12 cellular contexts compared by ENCODE assay signal in genomic region chr14:22835505-22835904, GRCh38. TPM values are rescaled to one million over a fixed set of nuclear protein-coding genes. Genes with fewer than 3 reads are reported as not detected.
DNase-seq lines count a peak whose midpoint lies in the region; ATAC-seq, FAIRE-seq and TF ChIP-seq lines count a peak whose summit lies in the region.
"Had no signal": no experiment of that assay in that cellular context is flagged by ENCODE, and none has a peak within 500 bp of the region (broad histone marks: within the 10 kb centered on the region; RNA-seq: fewer than 3 reads in every experiment).

No MANE protein-coding gene starts in this region.

- H3K27me3 Mint-ChIP-seq in astrocyte (ENCODE audit: low read depth, unreplicated experiment) = no peaks in the 10 kb centered on the region

- peak overlapping the region; percentile 98 for H3K27ac Mint-ChIP-seq in astrocyte (ENCODE audit: unreplicated experiment)
- H3K27ac Mint-ChIP-seq: activated naive CD8-positive, alpha-beta T cell treated with anti-CD3 and anti-CD28 coated beads for 36 hours had no signal

- H3K36me3 ChIP-seq in H7 (replicated peaks; ENCODE audit: control insufficient read depth, insufficient read depth, low read length) (peaks cover 15% of the 10 kb centered on the region), astrocyte (ENCODE audit: insufficient read depth, low read length) (peaks cover 28% of the 10 kb centered on the region), lower lobe of right lung (peaks cover 23% of the 10 kb centered on the region), smooth muscle cell (ENCODE audit: low read depth) (no peaks in the 10 kb centered on the region), kidney (ENCODE audit: control insufficient read depth in 1 of 2, insufficient read depth in 2 of 2, low read length in 2 of 2) (peaks cover 4 to 11% of the 10 kb centered on the region in 2 donors), spleen (peaks cover 0 to 44% (median 20%) of the 10 kb centered on the region in 6 donors)

- H3K79me2 ChIP-seq in astrocyte (ENCODE audit: insufficient read depth, low read length) = peaks cover 64% of the 10 kb centered on the region
- H3K79me2 ChIP-seq in smooth muscle cell (ENCODE audit: low read depth) = peaks cover 45% of the 10 kb centered on the region

- no peaks in the 10 kb centered on the region; the same call in 1 of the 2 replicates for H3K27me3 ChIP-seq in H7 (ENCODE audit: control insufficient read depth, insufficient read depth, low read length)
- no peaks in the 10 kb centered on the region for H3K27me3 ChIP-seq in astrocyte (ENCODE audit: insufficient read depth, low read length)
- no peaks in the 10 kb centered on the region for H3K27me3 ChIP-seq in lower lobe of right lung (ENCODE audit: low read depth)
- H3K27me3 ChIP-seq in smooth muscle cell (ENCODE audit: low read depth) = no peaks in the 10 kb centered on the region
- peaks cover 0 to 25% (median 0%) of the 10 kb centered on the region in 7 donors for H3K27me3 ChIP-seq in spleen (replicated peaks in 1 of 7)

- H3K4me1 ChIP-seq in astrocyte (ENCODE audit: insufficient read depth, low read length) = peaks cover 19% of the 10 kb centered on the region
- peaks cover 38% of the 10 kb centered on the region for H3K4me1 ChIP-seq in lower lobe of right lung
- peaks cover 7% of the 10 kb centered on the region for H3K4me1 ChIP-seq in smooth muscle cell (ENCODE audit: low read depth)
- H3K4me1 ChIP-seq in kidney (ENCODE audit: control insufficient read depth in 1 of 2, insufficient read depth in 1 of 2, low read depth in 1 of 2, low read length in 2 of 2) = peaks cover 3% of the 10 kb centered on the region in 2 donors
- peaks cover 3 to 81% (median 47%) of the 10 kb centered on the region in 6 donors for H3K4me1 ChIP-seq in spleen

- H3F3A ChIP-seq in smooth muscle cell (ENCODE audit: low read depth) = peaks cover 31% of the 10 kb centered on the region

- peaks cover 27% of the 10 kb centered on the region for H3K4me1 Mint-ChIP-seq in astrocyte (ENCODE audit: low read depth, unreplicated experiment)

- H3K9ac ChIP-seq in astrocyte (ENCODE audit: low read length) (peak overlapping the region; percentile 99), smooth muscle cell (ENCODE audit: low read depth) (no peak overlapping the region), kidney (ENCODE audit: low read length in 2 of 2) (no peak overlapping the region)

- no peaks in the 10 kb centered on the region for H3K9me3 ChIP-seq in astrocyte (ENCODE audit: insufficient read depth, low read depth, low read length)
- no peaks in the 10 kb centered on the region for H3K9me3 ChIP-seq in lower lobe of right lung
- no peaks in the 10 kb centered on the region for H3K9me3 ChIP-seq in smooth muscle cell (replicated peaks; ENCODE audit: low read depth)
- no peaks in the 10 kb centered on the region for H3K9me3 ChIP-seq in kidney (ENCODE audit: control insufficient read depth in 1 of 2, low read length in 2 of 2)
- H3K9me3 ChIP-seq in spleen = no peaks in the 10 kb centered on the region

- H3K27ac ChIP-seq in astrocyte (ENCODE audit: low read depth, low read length) (peak overlapping the region; percentile 6), lower lobe of right lung (peak overlapping the region; percentile 93), smooth muscle cell (ENCODE audit: low read depth) (peak overlapping the region; percentile 87), kidney (ENCODE audit: low read depth in 2 of 2, low read length in 2 of 2) (no peak overlapping the region), spleen (peak overlapping the region in 2 of 8 donors; percentile 88 to 91)

- H4K20me1 ChIP-seq in astrocyte (ENCODE audit: insufficient read depth, low read length) (peaks cover 17% of the 10 kb centered on the region), smooth muscle cell (ENCODE audit: low read depth) (peaks cover 23% of the 10 kb centered on the region)

- 84% methylated on average over 3 of the region's 3 CpGs for WGBS in smooth muscle cell (ENCODE audit: low lambda C conversion rate)
- WGBS in spleen, 5 donors = 84 to 95% (median 92%) methylated on average over 3 of the region's 3 CpGs

- no peak for TF ChIP-seq CTCF in astrocyte (IDR thresholded peaks at IDR 0.05; ENCODE audit: insufficient read depth, low read depth, low read length)
- no peak for TF ChIP-seq CTCF in lower lobe of right lung (IDR thresholded peaks at IDR 0.05)
- no peak for TF ChIP-seq CTCF in smooth muscle cell (IDR thresholded peaks at IDR 0.05; ENCODE audit: borderline replicate concordance, insufficient read depth, poor library complexity, severe bottlenecking)
- TF ChIP-seq CTCF in kidney (IDR thresholded peaks at IDR 0.05; ENCODE audit: borderline replicate concordance, extremely low read depth, insufficient read depth) = no peak
- no peak for TF ChIP-seq CTCF in spleen (IDR thresholded peaks at IDR 0.05 in 8 of 11, conservative IDR thresholded peaks at IDR 0.05 in 3 of 11)

- H3K4me3 ChIP-seq in H7 (ENCODE audit: insufficient read depth, low read depth, low read length) (no peak overlapping the region), astrocyte (ENCODE audit: insufficient read depth, low read depth, low read length) (no peak overlapping the region), lower lobe of right lung (no peak overlapping the region), smooth muscle cell (no peak overlapping the region), kidney (ENCODE audit: low read length in 2 of 2) (no peak overlapping the region), spleen (no peak overlapping the region)

- no peaks in the 10 kb centered on the region for H3K9me3 Mint-ChIP-seq in astrocyte (ENCODE audit: unreplicated experiment)
- H3K9me3 Mint-ChIP-seq: activated naive CD8-positive, alpha-beta T cell treated with anti-CD3 and anti-CD28 coated beads for 36 hours had no signal

- ATAC-seq in lower lobe of right lung = no peak
- ATAC-seq in GM18870 (IDR thresholded peaks at IDR 0.05; ENCODE audit: unreplicated experiment) = no peak

- intact Hi-C loops in lower lobe of right lung (cut with DNase I) (no loop called here), kidney (cut with DNase I) (no loop called here), spleen (cut with DNase I; ENCODE audit: low total_unique reads) (no loop called here)

- FAIRE-seq in astrocyte (lab: Jason Lieb, UNC) (no peak), kidney (lab: Jason Lieb, UNC) (no peak)

- H3K4me2 ChIP-seq in astrocyte (ENCODE audit: low read length) (peak overlapping the region; percentile 90), smooth muscle cell (peak overlapping the region; percentile 95)

- no peak for TF ChIP-seq POLR2A in spleen (IDR thresholded peaks at IDR 0.05)

- peak; percentile 20 for DNase-seq in H7
- no peak for DNase-seq in astrocyte (ENCODE audit: low read depth)
- DNase-seq in lower lobe of right lung = no peak
- no peak for DNase-seq in smooth muscle cell (lab: John Stamatoyannopoulos, UW; ENCODE audit: unreplicated experiment)
- DNase-seq in kidney = no peak
- no peak for DNase-seq in NOMO-1 treated with dmso at 0.1 percent for 144 hours (lab: John Stamatoyannopoulos, UW; ENCODE audit: unreplicated experiment)
- no peak for DNase-seq in spleen
- DNase-seq: activated naive CD8-positive, alpha-beta T cell treated with anti-CD3 and anti-CD28 coated beads for 36 hours; occipital lobe had no signal

- peak overlapping the region; percentile 100 for H3K4me3 Mint-ChIP-seq in astrocyte (ENCODE audit: unreplicated experiment)

- H3K36me3 Mint-ChIP-seq in astrocyte (ENCODE audit: low read depth, unreplicated experiment) = peaks cover 19% of the 10 kb centered on the region

- no peak overlapping the region for H2AFZ ChIP-seq in astrocyte (ENCODE audit: low read depth, low read length)
- H2AFZ ChIP-seq in smooth muscle cell (ENCODE audit: low read depth) = no peak overlapping the region

RNA-seq across cellular contexts. Expression of gene MMP14, which starts 0.9 kb away (rescaled TPM):
- 54.6 and 79.8 TPM in 2 replicates for total RNA-seq in H7 (2014; rRNA removed; shearing (Covaris generic))
- 911 and 1,063 TPM in 2 replicates for total RNA-seq in astrocyte
- 124 TPM for total RNA-seq in lower lobe of right lung
- 444 and 491 TPM in 2 replicates for total RNA-seq in smooth muscle cell
- polyA plus RNA-seq in smooth muscle cell = 52.3 and 58.1 TPM in 2 replicates
- total RNA-seq in kidney = 108 TPM
- 30.1 TPM for polyA plus RNA-seq in kidney (ENCODE audit: insufficient read depth, low read depth, low replicate concordance)
- 100 to 1,000 TPM in 1 of 7 donors, 10 to 100 TPM in 6; 42.6 to 126 (median 65.2) TPM for total RNA-seq in spleen
- 10 to 100 TPM in 2 of 3 donors, 1 to 10 TPM in 1; 6.6 to 30.8 (median 15.6) TPM for polyA plus RNA-seq in spleen

RNA-seq across cellular contexts. Expression of gene MRPL52, which starts 5.8 kb away (rescaled TPM):
- total RNA-seq in H7 (2014; rRNA removed; shearing (Covaris generic)) = 80.8 and 86.6 TPM in 2 replicates
- total RNA-seq in astrocyte = 169 and 182 TPM in 2 replicates
- total RNA-seq in lower lobe of right lung = 65.2 TPM
- 85.8 and 220 TPM in 2 replicates for total RNA-seq in smooth muscle cell
- polyA plus RNA-seq in smooth muscle cell = 274 and 296 TPM in 2 replicates
- 74.3 TPM for total RNA-seq in kidney
- 255 TPM for polyA plus RNA-seq in kidney (ENCODE audit: insufficient read depth, low read depth, low replicate concordance)
- total RNA-seq in spleen = 100 to 1,000 TPM in 1 of 7 donors, 10 to 100 TPM in 6; 55.2 to 111 (median 62.8) TPM
- 100 to 1,000 TPM in 2 of 3 donors, 10 to 100 TPM in 1; 88.8 to 138 (median 137) TPM for polyA plus RNA-seq in spleen

RNA-seq across cellular contexts. Expression of gene SLC7A7, which starts 20.3 kb away (rescaled TPM):
- 5.7 and 8.3 TPM in 2 replicates for total RNA-seq in H7 (2014; rRNA removed; shearing (Covaris generic))
- total RNA-seq in astrocyte = 13.3 and 14.3 TPM in 2 replicates
- 157 TPM for total RNA-seq in lower lobe of right lung
- 10.3 and 18.5 TPM in 2 replicates for total RNA-seq in smooth muscle cell
- 10.0 and 14.1 TPM in 2 replicates for polyA plus RNA-seq in smooth muscle cell
- 26.6 TPM for total RNA-seq in kidney
- polyA plus RNA-seq in kidney (ENCODE audit: insufficient read depth, low read depth, low replicate concordance) = 235 TPM
- 100 to 1,000 TPM in 4 of 7 donors, 10 to 100 TPM in 3; 56.4 to 165 (median 112) TPM for total RNA-seq in spleen
- 10 to 100 TPM; 34.2 to 46.5 (median 35.3) TPM for polyA plus RNA-seq in spleen

RNA-seq across cellular contexts. Expression of gene LRP10, which starts 36.0 kb away (rescaled TPM):
- total RNA-seq in H7 (2014; rRNA removed; shearing (Covaris generic)) = 9.5 and 19.3 TPM in 2 replicates
- total RNA-seq in astrocyte (142 and 157 TPM in 2 replicates), lower lobe of right lung (134 TPM), smooth muscle cell (32.4 and 38.8 TPM in 2 replicates), kidney (207 TPM), spleen (100 to 1,000 TPM in 6 of 7 donors, 10 to 100 TPM in 1; 99.6 to 205 (median 110) TPM)
- polyA plus RNA-seq in smooth muscle cell (81.2 and 87.1 TPM in 2 replicates), kidney (ENCODE audit: insufficient read depth, low read depth, low replicate concordance) (74.7 TPM), spleen (10 to 100 TPM in 1 of 3 donors, 1 to 10 TPM in 2; 7.9 to 22.3 (median 8.9) TPM)

RNA-seq across cellular contexts. Expression of gene REM2, which starts 47.5 kb away (rescaled TPM):
- 0.33 and 0.73 TPM in 2 replicates for total RNA-seq in H7 (2014; rRNA removed; shearing (Covaris generic))
- total RNA-seq in astrocyte = 0.48 and 0.79 TPM in 2 replicates
- 0.83 TPM for total RNA-seq in lower lobe of right lung
- total RNA-seq in smooth muscle cell = 0.22 and 2.6 TPM in 2 replicates
- 1.6 and 5.9 TPM in 2 replicates for polyA plus RNA-seq in smooth muscle cell
- total RNA-seq in kidney = 0.63 TPM
- 0.77 TPM for polyA plus RNA-seq in kidney (ENCODE audit: insufficient read depth, low read depth, low replicate concordance)
- total RNA-seq in spleen = 1 to 10 TPM; 1.4 to 5.8 (median 3.0) TPM
- polyA plus RNA-seq in spleen = 1 to 10 TPM; 2.2 to 5.2 (median 3.4) TPM
- total RNA-seq: dermis microvascular lymphatic vessel endothelial cell, glomerular endothelial cell had no signal

Comparison
In these comparisons a context has a peak if more than half of its experiments do, and no peak if none do; other contexts are left out.
1. H3K27ac ChIP-seq: peak in astrocyte (single experiment), lower lobe of right lung (single experiment) and smooth muscle cell (single experiment); none in kidney (0 of 2).